Comparison of ENCODE assay signal across 10 cellular contexts in genomic region chrX:16212436-16212835, GRCh38. TPM values are rescaled to one million over a fixed set of nuclear protein-coding genes. Genes with fewer than 3 reads are reported as not detected.
DNase-seq lines count a peak whose midpoint lies in the region; ATAC-seq and TF ChIP-seq lines count a peak whose summit lies in the region.
"Had no signal": no experiment of that assay in that cellular context is flagged by ENCODE, and none has a peak within 500 bp of the region (broad histone marks: within the 10 kb centered on the region; RNA-seq: fewer than 3 reads in every experiment).

No MANE protein-coding gene starts in this region.

- H3K9me3 ChIP-seq in osteoblast (ENCODE audit: low read depth, low read length), result no peaks in the 10 kb centered on the region
- H3K9me3 ChIP-seq: adrenal gland had no signal

- TF ChIP-seq CTCF in osteoblast (IDR thresholded peaks at IDR 0.05; ENCODE audit: extremely low read depth, low read depth, low read length), result peak; percentile 51

- no peak overlapping the region for H3K27ac Mint-ChIP-seq in T-cell
- H3K27ac Mint-ChIP-seq: immature natural killer cell had no signal

- ATAC-seq in T-cell (replicated peaks in 1 of 4), result no peak

- H3K4me1 ChIP-seq in osteoblast (ENCODE audit: insufficient read depth, low read length), result no peaks in the 10 kb centered on the region
- H3K4me1 ChIP-seq: adrenal gland had no signal

- no peaks in the 10 kb centered on the region for H3K9me3 Mint-ChIP-seq in T-cell
- H3K9me3 Mint-ChIP-seq: immature natural killer cell had no signal

- CTCF ChIA-PET in T-cell (lab: Charles Lee), result no interaction called here

- H3K4me3 Mint-ChIP-seq in T-cell, result no peak overlapping the region
- H3K4me3 Mint-ChIP-seq: immature natural killer cell had no signal

- no peaks in the 10 kb centered on the region for H4K20me1 ChIP-seq in osteoblast (ENCODE audit: insufficient read depth, low read length)

- no peak overlapping the region for H3K27ac ChIP-seq in osteoblast (ENCODE audit: low read depth, low read length)
- H3K27ac ChIP-seq: adrenal gland had no signal

- no peak overlapping the region for H3K4me3 ChIP-seq in osteoblast (ENCODE audit: insufficient read depth, low read length)
- H3K4me3 ChIP-seq: adrenal gland had no signal

- H3K36me3 Mint-ChIP-seq in T-cell, result no peaks in the 10 kb centered on the region
- H3K36me3 Mint-ChIP-seq: immature natural killer cell had no signal

- in situ Hi-C loops in KBM-7 (cut with MboI; ENCODE audit: low pct_unique_long_range_greater_than_20kb, low sequenced_read_pairs), result no loop called here

- H3K27me3 Mint-ChIP-seq in T-cell, result peaks cover 1 to 4% of the 10 kb centered on the region in 2 donors

- no peaks in the 10 kb centered on the region for H3K4me1 Mint-ChIP-seq in T-cell
- H3K4me1 Mint-ChIP-seq: immature natural killer cell had no signal

- no peak overlapping the region for H3K4me2 ChIP-seq in osteoblast (ENCODE audit: insufficient read depth, low read length)

- POLR2A ChIA-PET in T-cell (lab: Charles Lee), result interaction anchor here in 1 of 2 donors (0.7 kb wide), 1 partner anchor 26 kb away, joined by 11 read pairs; no protein-coding TSS in a partner anchor

- DNase-seq in GM03348 (ENCODE audit: low spot score) (peak; percentile 8), KBM-7 (peak; percentile 3), cerebellar cortex (ENCODE audit: low spot score) (peak; percentile 4), osteoblast (ENCODE audit: insufficient read length, low spot score, missing footprints) (peak; percentile 1), T-cell (no peak), NCI-H2171 (lab: John Stamatoyannopoulos, UW) (no peak)
- no peak for DNase-seq in activated CD4-positive, CD25-positive, alpha-beta regulatory T cell treated with anti-CD3 and anti-CD28 coated beads, Interleukin-2, amount 50 U/mL, for 72 hours
- DNase-seq: immature natural killer cell, KG1 had no signal

- H2AFZ ChIP-seq in osteoblast (ENCODE audit: low read length), result no peak overlapping the region

- no peaks in the 10 kb centered on the region for H3K79me2 ChIP-seq in osteoblast (ENCODE audit: insufficient read depth, low read length)

- H3K36me3 ChIP-seq in osteoblast (ENCODE audit: insufficient read depth, low read length), result no peaks in the 10 kb centered on the region
- H3K36me3 ChIP-seq: adrenal gland had no signal

- no peaks in the 10 kb centered on the region for H3K27me3 ChIP-seq in osteoblast (ENCODE audit: insufficient read depth, low read length)

RNA-seq across cellular contexts. Expression of gene MAGEB17, which starts 45.2 kb away (rescaled TPM):
- total RNA-seq in osteoblast (not detected in 2 replicates), T-cell (not detected)
- total RNA-seq: adrenal gland had no signal

Comparison
In these comparisons a context has a peak if more than half of its experiments do, and no peak if none do; other contexts are left out.
1. DNase-seq: peak in GM03348 (single experiment), KBM-7 (single experiment), cerebellar cortex (single experiment) and osteoblast (single experiment); none in T-cell (0 of 34), activated CD4-positive, CD25-positive, alpha-beta regulatory T cell treated with anti-CD3 and anti-CD28 coated beads, Interleukin-2, amount 50 U/mL, for 72 hours (single experiment) and NCI-H2171 (single experiment).